ENCODE assay signal across 8 cellular contexts in genomic region chr9:69121155-69122085, GRCh38. TPM values are rescaled to one million over a fixed set of nuclear protein-coding genes. Genes with fewer than 3 reads are reported as not detected.
DNase-seq lines count a peak whose midpoint lies in the region; ATAC-seq lines count a peak whose summit lies in the region.

No MANE protein-coding gene starts in this region.

- in situ Hi-C loops in G401 (cut with HindIII; ENCODE audit: low sequenced_read_pairs) = no loop called here

- H3K27ac ChIP-seq in caudate nucleus (ENCODE audit: low read depth, low read length) = peak overlapping the region; percentile 78

- H3K4me3 Mint-ChIP-seq in IgD-negative memory B cell (peak overlapping the region; percentile 87 to 98 (median 95)), T-cell (peak overlapping the region; percentile 91 to 92 (median 92))

- H3K36me3 Mint-ChIP-seq in IgD-negative memory B cell (no peaks in the 10 kb centered on the region), T-cell (no peaks in the 10 kb centered on the region)

- DNase-seq in G401 (ENCODE audit: low spot score) (peak; percentile 14), T-cell (peak in 23 of 34 experiments; percentile 0 to 30 (median 9)), caudate nucleus (lab: John Stamatoyannopoulos, UW) (peak in 41 of 61 donors; percentile 16 to 78 (median 48)), kidney tubule cell (ENCODE audit: low spot score) (peak; percentile 75), NCI-H1694 treated with DMSO at 0.1 percent for 48 hours (lab: John Stamatoyannopoulos, UW) (no peak)
- peak; percentile 40 for DNase-seq in stimulated activated CD4-positive, alpha-beta T cell treated with anti-CD3 and anti-CD28 coated beads, Interleukin-15, amount 100 ng/mL, for 24 hours

- H3K9me3 Mint-ChIP-seq in IgD-negative memory B cell (no peaks in the 10 kb centered on the region), T-cell (no peaks in the 10 kb centered on the region)

- H3K27ac Mint-ChIP-seq in IgD-negative memory B cell (peak overlapping the region in 2 of 3 donors; percentile 46 to 85), T-cell (peak overlapping the region; percentile 66 to 79)

- CTCF ChIA-PET in T-cell (lab: Charles Lee) = interaction anchor here (0.6 to 1.3 kb wide), 5 partner anchors 46 to 301 kb away, joined by 3 to 11 read pairs (median 5); no protein-coding TSS in a partner anchor

- H3K4me1 Mint-ChIP-seq in IgD-negative memory B cell (peaks cover 0 to 5% (median 3%) of the 10 kb centered on the region in 3 donors), T-cell (peaks cover 14 to 17% (median 16%) of the 10 kb centered on the region in 3 donors)

- H3K27me3 Mint-ChIP-seq in IgD-negative memory B cell (peaks cover 2% of the 10 kb centered on the region), T-cell (no peaks in the 10 kb centered on the region)

- POLR2A ChIA-PET in T-cell (lab: Charles Lee) = interaction anchor here (0.7 to 0.9 kb wide), 2 partner anchors 17 to 30 kb away, joined by 5 to 9 read pairs; no protein-coding TSS in a partner anchor

- ATAC-seq in GM21529 (IDR thresholded peaks at IDR 0.05; ENCODE audit: unreplicated experiment) = peak; percentile 64
- peak; percentile 68 to 79 (median 72) for ATAC-seq in T-cell (replicated peaks in 1 of 4)

RNA-seq across cellular contexts. Expression of gene TJP2, which starts 52.7 kb away (rescaled TPM):
- 1.7 and 5.1 TPM in 2 replicates for total RNA-seq in G401 (2014; rRNA removed; shearing (Covaris generic))
- 0.81 TPM for polyA plus RNA-seq in IgD-negative memory B cell
- 10 to 100 TPM in 1 of 5 donors, 1 to 10 TPM in 4; 6.4 to 10.4 (median 6.6) TPM for total RNA-seq in T-cell
